8 cellular contexts compared by ENCODE assay signal in the genomic region with DNA sequence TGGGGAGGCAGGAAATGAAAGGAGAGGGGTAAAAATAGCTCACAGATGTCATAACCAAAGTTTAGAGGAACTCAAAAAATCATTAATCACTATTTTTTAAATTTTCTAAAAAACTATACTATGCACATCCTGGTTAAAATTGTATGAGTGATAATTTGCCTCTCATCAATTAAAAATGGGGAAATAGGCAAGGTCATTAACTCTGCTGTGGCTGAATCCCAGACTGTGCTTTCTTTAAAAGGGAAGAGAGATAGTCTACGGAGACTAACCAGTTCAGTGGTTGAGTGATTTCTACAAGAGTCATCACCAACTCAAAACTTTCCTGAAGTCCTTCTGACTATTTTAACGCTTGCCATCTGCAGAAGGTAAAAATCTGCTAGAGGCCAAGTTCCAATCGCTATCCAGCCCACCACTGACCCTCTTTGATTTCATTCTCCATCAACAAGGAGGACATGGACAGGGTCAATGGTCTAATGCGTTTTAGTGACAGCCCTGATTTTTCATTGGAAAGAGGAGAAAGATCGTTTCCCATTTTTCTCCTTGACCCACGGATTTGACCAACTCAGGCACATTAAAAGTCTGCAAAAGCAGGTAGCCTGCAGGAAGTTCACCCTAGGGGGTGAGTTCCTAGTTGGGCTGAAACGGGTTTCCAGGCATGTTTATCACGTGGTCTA. TPM values are rescaled to one million over a fixed set of nuclear protein-coding genes. Genes with fewer than 3 reads are reported as not detected.
DNase-seq lines count a peak whose midpoint lies in the region; ATAC-seq, FAIRE-seq and TF ChIP-seq lines count a peak whose summit lies in the region.

No MANE protein-coding gene starts in this region.

- 17 to 20% methylated on average over 8 of the region's 8 CpGs for WGBS in GM23248 (ENCODE audit: low coverage in 1 of 2, low lambda C conversion rate in 2 of 2, missing lambda C conversion rate in 2 of 2), 2 experiments
- 0% methylated on average over 8 of the region's 8 CpGs for WGBS in GM12878 (ENCODE audit: insufficient coverage, insufficient replicate concordance, low lambda C conversion rate, missing lambda C conversion rate)
- 14% methylated on average over 8 of the region's 8 CpGs for WGBS in HepG2 (ENCODE audit: low lambda C conversion rate)
- WGBS in transverse colon (ENCODE audit: low coverage in 1 of 2), 2 donors, result 7 to 8% methylated on average over 6 to 8 of the region's 8 CpGs

- POLR2A ChIA-PET in GM12878 (lab: Charles Lee), result interaction anchor here (0.6 kb wide), 1 partner anchor 24 kb away, joined by 3 read pairs; no protein-coding TSS in a partner anchor
- POLR2A ChIA-PET in HepG2 (lab: Yijun Ruan, JAX), result no interaction called here

- DNase-seq in GM23248, result peak; percentile 51
- peak; percentile 73 for DNase-seq in Karpas-422
- no peak for DNase-seq in GM12878 (ENCODE audit: low read depth, low spot score)
- peak; percentile 54 for DNase-seq in HepG2 (ENCODE audit: low spot score)
- no peak for DNase-seq in transverse colon
- no peak for DNase-seq in dedifferentiated amniotic fluid mesenchymal stem cell (ENCODE audit: extremely low spot score)
- DNase-seq in activated gamma-delta T cell (lab: John Stamatoyannopoulos, UW), result no peak

- H3K27me3 ChIP-seq in GM23248 (replicated peaks; ENCODE audit: insufficient read depth), result no peaks in the 10 kb centered on the region
- H3K27me3 ChIP-seq in Karpas-422 (ENCODE audit: low read length), result no peaks in the 10 kb centered on the region
- H3K27me3 ChIP-seq in GM12878 (replicated peaks in 1 of 2; ENCODE audit: control insufficient read depth in 2 of 2, insufficient read depth in 2 of 2, low read length in 1 of 2), result no peaks in the 10 kb centered on the region
- H3K27me3 ChIP-seq in HepG2 (ENCODE audit: control insufficient read depth in 1 of 2, insufficient read depth in 2 of 2, low read length in 2 of 2), result no peaks in the 10 kb centered on the region
- no peaks in the 10 kb centered on the region for H3K27me3 ChIP-seq in transverse colon

- intact Hi-C loops in GM12878 (cut with micrococcal nuclease; ENCODE audit: unreplicated experiment), result loop anchor here (2.0 to 10.0 kb wide), 2 partner anchors 137 to 1431 kb away; partner anchors contain the start of genes ARL6IP5 and UBA3
- intact Hi-C loops in HepG2 (cut with micrococcal nuclease; ENCODE audit: unreplicated experiment), result loop anchor here (1.0 to 5.0 kb wide), 2 partner anchors 61 to 113 kb away; no protein-coding TSS in a partner anchor
- intact Hi-C loops in transverse colon (cut with DNase I; ENCODE audit: low total_unique reads), result no loop called here

- H2AFZ ChIP-seq in GM23248 (peak overlapping the region; percentile 99), Karpas-422 (ENCODE audit: low read length) (no peak overlapping the region), GM12878 (ENCODE audit: control insufficient read depth, low read depth, low read length) (peak overlapping the region; percentile 75), HepG2 (ENCODE audit: low read length) (no peak overlapping the region)

- FAIRE-seq in GM12878 (lab: Jason Lieb, UNC) (peak; percentile 23), HepG2 (lab: Jason Lieb, UNC) (peak; percentile 15)

- RAD21 ChIA-PET in GM12878 (lab: Charles Lee; ENCODE audit: unreplicated experiment), result no interaction called here

- in situ Hi-C loops in GM23248 (cut with MboI), result no loop called here
- in situ Hi-C loops in GM12878 (cut with MboI), result no loop called here
- in situ Hi-C loops in HepG2 (cut with HindIII; ENCODE audit: extremely low pct_ligation_motif_present, low pct_unique_long_range_greater_than_20kb), result no loop called here
- in situ Hi-C loops in transverse colon (cut with MboI; ENCODE audit: low pct_ligation_motif_present in 1 of 4, low pct_unique_long_range_greater_than_20kb in 1 of 4, low sequenced_read_pairs in 3 of 4), result no loop called here

- no peak for TF ChIP-seq POLR2A in GM12878 (IDR thresholded peaks at IDR 0.05; ENCODE audit: low read depth, low read length)
- TF ChIP-seq POLR2A in HepG2 (IDR thresholded peaks at IDR 0.05; ENCODE audit: insufficient read depth in 1 of 2, low read depth in 2 of 2, low read length in 2 of 2), result no peak
- no peak for TF ChIP-seq POLR2A in transverse colon (IDR thresholded peaks at IDR 0.05)

- H3K27ac ChIP-seq in GM23248 (peak overlapping the region; percentile 91), Karpas-422 (ENCODE audit: low read length) (peak overlapping the region; percentile 84), GM12878 (ENCODE audit: control insufficient read depth, insufficient read depth) (peak overlapping the region; percentile 94), HepG2 (ENCODE audit: extremely low read length, insufficient read depth, low read length) (peak overlapping the region; percentile 94), transverse colon (peak overlapping the region; percentile 94 to 99 (median 98))

- H3F3A ChIP-seq in GM23248 (ENCODE audit: insufficient read depth), result peaks cover 17% of the 10 kb centered on the region

- no peaks in the 10 kb centered on the region for H3K9me3 ChIP-seq in GM23248 (ENCODE audit: low read depth)
- no peaks in the 10 kb centered on the region for H3K9me3 ChIP-seq in Karpas-422 (ENCODE audit: low read length)
- no peaks in the 10 kb centered on the region; the same call in 1 of the 3 replicates for H3K9me3 ChIP-seq in GM12878 (replicated peaks; ENCODE audit: control insufficient read depth, insufficient read depth, low read length)
- H3K9me3 ChIP-seq in HepG2 (ENCODE audit: low read length), result no peaks in the 10 kb centered on the region
- no peaks in the 10 kb centered on the region for H3K9me3 ChIP-seq in transverse colon

- H3K4me3 ChIP-seq in GM23248, result peak overlapping the region; percentile 94
- peak overlapping the region; percentile 73 for H3K4me3 ChIP-seq in Karpas-422 (ENCODE audit: low read length)
- peak overlapping the region; percentile 94 for H3K4me3 ChIP-seq in GM12878
- H3K4me3 ChIP-seq in HepG2 (replicated peaks in 1 of 3; ENCODE audit: insufficient read depth in 1 of 3, low read depth in 2 of 3, low read length in 3 of 3), result peak overlapping the region; percentile 64 to 94 (median 93)
- peak overlapping the region; percentile 89 to 100 (median 98) for H3K4me3 ChIP-seq in transverse colon

- H3K79me2 ChIP-seq in GM23248 (ENCODE audit: insufficient read depth), result peaks cover 50% of the 10 kb centered on the region
- H3K79me2 ChIP-seq in Karpas-422 (ENCODE audit: low read length), result peaks cover 60% of the 10 kb centered on the region
- peaks cover 47% of the 10 kb centered on the region for H3K79me2 ChIP-seq in GM12878 (ENCODE audit: control insufficient read depth, insufficient read depth, low read length)
- H3K79me2 ChIP-seq in HepG2 (ENCODE audit: insufficient read depth, low read length), result peaks cover 18% of the 10 kb centered on the region

- CTCF ChIA-PET in GM12878 (lab: Yijun Ruan, JAX) (interaction anchor here (1.3 to 1.4 kb wide), 2 partner anchors 15 to 59 kb away, joined by 3 to 4 read pairs; no protein-coding TSS in a partner anchor), HepG2 (lab: Yijun Ruan, JAX; ENCODE audit: low intra/inter-chr PET ratio, low total read pairs) (no interaction called here)

- ATAC-seq in GM18499 (IDR thresholded peaks at IDR 0.05; ENCODE audit: insufficient read depth, unreplicated experiment) (peak; percentile 5), GM12878 (peak; percentile 33), HepG2 (peak; percentile 14)

- no peak for TF ChIP-seq CTCF in GM12878 (IDR thresholded peaks at IDR 0.05 in 2 of 3, conservative IDR thresholded peaks at IDR 0.05 in 1 of 3; ENCODE audit: control insufficient read depth in 2 of 3, extremely low read depth in 1 of 3, insufficient read depth in 1 of 3, low read depth in 3 of 3, low read length in 3 of 3)
- no peak for TF ChIP-seq CTCF in HepG2 (CRISPR knock-in tag; IDR thresholded peaks at IDR 0.05)
- no peak for TF ChIP-seq CTCF in transverse colon (IDR thresholded peaks at IDR 0.05)

- H4K20me1 ChIP-seq in GM23248 (ENCODE audit: insufficient read depth) (no peaks in the 10 kb centered on the region), Karpas-422 (ENCODE audit: insufficient read depth, low read depth, low read length) (no peaks in the 10 kb centered on the region), GM12878 (ENCODE audit: control insufficient read depth, insufficient read depth) (no peaks in the 10 kb centered on the region), HepG2 (ENCODE audit: insufficient read depth, low read length) (no peaks in the 10 kb centered on the region)

- no peaks in the 10 kb centered on the region for H3K36me3 ChIP-seq in GM23248 (ENCODE audit: low read depth)
- H3K36me3 ChIP-seq in Karpas-422 (ENCODE audit: insufficient read depth, low read length), result no peaks in the 10 kb centered on the region; the same call in 1 of the 2 replicates
- no peaks in the 10 kb centered on the region for H3K36me3 ChIP-seq in GM12878 (ENCODE audit: control insufficient read depth in 2 of 2, insufficient read depth in 2 of 2, low read length in 1 of 2)
- no peaks in the 10 kb centered on the region for H3K36me3 ChIP-seq in HepG2 (replicated peaks in 1 of 2; ENCODE audit: control insufficient read depth in 1 of 2, insufficient read depth in 2 of 2, low read length in 2 of 2)
- no peaks in the 10 kb centered on the region for H3K36me3 ChIP-seq in transverse colon

- TF ChIP-seq EP300 in GM12878 (IDR thresholded peaks at IDR 0.05; ENCODE audit: borderline replicate concordance in 1 of 2, control insufficient read depth in 1 of 2, low read depth in 2 of 2, low read length in 2 of 2), result no peak
- no peak for TF ChIP-seq EP300 in HepG2 (IDR thresholded peaks at IDR 0.05; ENCODE audit: low read depth in 2 of 2, low read length in 2 of 2)
- TF ChIP-seq EP300 in HepG2 (CRISPR knock-in tag; IDR thresholded peaks at IDR 0.05; ENCODE audit: borderline replicate concordance), result no peak
- no peak for TF ChIP-seq EP300 in transverse colon (IDR thresholded peaks at IDR 0.05; ENCODE audit: low read depth)

- no TSS peak for BruUV-seq in GM12878 (replicated peaks; lab: Mats Ljungman, UMichigan)
- BruUV-seq in HepG2 (replicated peaks; lab: Mats Ljungman, UMichigan), result TSS peak; percentile 52

- H3K4me1 ChIP-seq in GM23248 (ENCODE audit: insufficient read depth), result peaks cover 19% of the 10 kb centered on the region
- H3K4me1 ChIP-seq in Karpas-422 (ENCODE audit: low read length), result peaks cover 49% of the 10 kb centered on the region
- peaks cover 37% of the 10 kb centered on the region for H3K4me1 ChIP-seq in GM12878 (ENCODE audit: control insufficient read depth, insufficient read depth, low read length)
- peaks cover 53% of the 10 kb centered on the region for H3K4me1 ChIP-seq in HepG2 (ENCODE audit: insufficient read depth, low read length)
- H3K4me1 ChIP-seq in transverse colon, result peaks cover 36 to 49% (median 42%) of the 10 kb centered on the region in 4 donors

- H3K4me2 ChIP-seq in GM23248 (ENCODE audit: unreplicated experiment) (peak overlapping the region; percentile 92), Karpas-422 (ENCODE audit: low read depth, low read length, poor library complexity, severe bottlenecking) (peak overlapping the region; percentile 85), GM12878 (ENCODE audit: control insufficient read depth, insufficient read depth) (peak overlapping the region; percentile 81), HepG2 (ENCODE audit: low read depth, low read length) (peak overlapping the region; percentile 97)

- SMC1A ChIA-PET in GM12878 (lab: Charles Lee; ENCODE audit: uncharacterized antibody, unreplicated experiment), result interaction anchor here (0.6 to 1.4 kb wide), 5 partner anchors 15 to 606 kb away, joined by 3 to 5 read pairs (median 3); no protein-coding TSS in a partner anchor

- TF ChIP-seq RAD21 in GM12878 (IDR thresholded peaks at IDR 0.05; ENCODE audit: insufficient read depth, low read depth, low read length) (no peak), HepG2 (CRISPR knock-in tag; IDR thresholded peaks at IDR 0.05) (no peak)

- peak overlapping the region; percentile 95 for H3K9ac ChIP-seq in GM23248
- H3K9ac ChIP-seq in Karpas-422 (ENCODE audit: low read length), result peak overlapping the region; percentile 92
- H3K9ac ChIP-seq in GM12878 (ENCODE audit: control insufficient read depth, insufficient read depth, low read length), result peak overlapping the region; percentile 92
- H3K9ac ChIP-seq in HepG2 (ENCODE audit: insufficient read depth, low read depth, low read length), result peak overlapping the region; percentile 97

- no peaks in the 10 kb centered on the region for H3K9me2 ChIP-seq in GM23248 (ENCODE audit: insufficient read depth)
- no peaks in the 10 kb centered on the region for H3K9me2 ChIP-seq in Karpas-422 (replicated peaks; ENCODE audit: insufficient read depth, low read length)

RNA-seq across cellular contexts. Expression of gene SUCLG2, which starts 0.8 kb away (rescaled TPM):
- total RNA-seq in GM23248 (2014; rRNA removed; shearing (Covaris generic)), result 47.3 and 49.9 TPM in 2 replicates
- polyA plus RNA-seq in GM23248 (2016; fragmentation: Nextera tagmentation; extraction: Ambion mirVana) (49.9 and 53.1 TPM in 2 replicates), GM12878 (2011; rRNA removed) (33.8 and 49.2 TPM in 2 replicates), GM12878 (2014; fragmentation: Illumina TruSeq; extraction: Trizol) (48.0 and 57.3 TPM in 2 replicates), GM12878 (2014; fragmentation: Nextera tagmentation; extraction: Ambion mirVana) (10 to 100 TPM; 17.8 to 31.1 TPM), GM12878 (2014; rRNA removed) (26.6 and 36.0 TPM in 2 replicates), GM12878 (2016; fragmentation: Nextera tagmentation; extraction: Ambion mirVana) (10 to 100 TPM; 49.9 to 50.9 TPM), HepG2 (2011; rRNA removed) (13.5 and 21.4 TPM in 2 replicates)
- 49.0 and 53.6 TPM in 2 replicates for total RNA-seq in Karpas-422 (2014; rRNA removed; shearing (Covaris generic); ENCODE audit: low replicate concordance)
- 33.1 and 35.8 TPM in 2 replicates for total RNA-seq in GM12878 (2013; cell fraction: nucleolus; rRNA removed)
- total RNA-seq in GM12878 (2014; rRNA removed) (28.1 and 38.4 TPM in 2 replicates), GM12878 (2014; rRNA removed; fragmentation: Illumina TruSeq; extraction: Trizol) (48.0 and 48.5 TPM in 2 replicates), GM12878 (2021) (38.3 and 39.7 TPM in 2 replicates), HepG2 (2016; rRNA removed; fragmentation: Illumina TruSeq; extraction: Trizol) (64.9 and 79.4 TPM in 2 replicates), transverse colon (100 to 1,000 TPM in 3 of 4 donors, 10 to 100 TPM in 1; 59.5 to 269 (median 160) TPM)
- polyA plus RNA-seq in GM12878 (2011; ENCODE audit: low read depth), result 17.3 TPM
- 13.4 and 13.5 TPM in 2 replicates for polyA plus RNA-seq in GM12878 (2011; cell fraction: cytosol; rRNA removed)
- polyA plus RNA-seq in GM12878 (2011; cell fraction: nucleus; rRNA removed), result 13.3 and 14.8 TPM in 2 replicates
- 28.0 and 39.1 TPM in 2 replicates for polyA plus RNA-seq in GM12878 (2012)
- polyA minus RNA-seq in GM12878 (2011; rRNA and poly(A)+ RNA removed), result 17.2 and 17.6 TPM in 2 replicates
- polyA minus RNA-seq in GM12878 (2011; cell fraction: cytosol; rRNA and poly(A)+ RNA removed), result 7.4 and 9.9 TPM in 2 replicates
- polyA minus RNA-seq in GM12878 (2011; cell fraction: nucleus; rRNA and poly(A)+ RNA removed), result 14.7 and 22.8 TPM in 2 replicates
- 33.0 and 34.5 TPM in 2 replicates for total RNA-seq in HepG2 (2016; cell fraction: cytosol; rRNA removed; fragmentation: Illumina TruSeq; extraction: Trizol; ENCODE audit: low read depth)
- 65.0 and 77.2 TPM in 2 replicates for total RNA-seq in HepG2 (2016; cell fraction: insoluble cytoplasmic fraction; rRNA removed; fragmentation: Illumina TruSeq; extraction: Trizol)
- 28.2 and 33.3 TPM in 2 replicates for total RNA-seq in HepG2 (2016; cell fraction: membrane; rRNA removed; fragmentation: Illumina TruSeq; extraction: Trizol)
- 40.6 and 43.6 TPM in 2 replicates for total RNA-seq in HepG2 (2016; cell fraction: nucleus; rRNA removed; fragmentation: Illumina TruSeq; extraction: Trizol)
- polyA plus RNA-seq in HepG2 (2011; cell fraction: cytosol; rRNA removed), result 12.9 and 15.9 TPM in 2 replicates
- 3.4 and 4.4 TPM in 2 replicates for polyA plus RNA-seq in HepG2 (2011; cell fraction: nucleus; rRNA removed)
- polyA plus RNA-seq in HepG2 (2012), result 27.9 and 45.3 TPM in 2 replicates
- 10.9 and 11.1 TPM in 2 replicates for polyA plus RNA-seq in HepG2 (2016; cell fraction: cytosol; fragmentation: Illumina TruSeq; extraction: Trizol; ENCODE audit: low read depth)
- 70.4 and 76.1 TPM in 2 replicates for polyA plus RNA-seq in HepG2 (2016; cell fraction: insoluble cytoplasmic fraction; fragmentation: Illumina TruSeq; extraction: Trizol; ENCODE audit: low read depth)
- 20.7 and 22.2 TPM in 2 replicates for polyA plus RNA-seq in HepG2 (2016; cell fraction: membrane; fragmentation: Illumina TruSeq; extraction: Trizol; ENCODE audit: low read depth)
- 25.5 and 26.9 TPM in 2 replicates for polyA plus RNA-seq in HepG2 (2016; cell fraction: nucleus; fragmentation: Illumina TruSeq; extraction: Trizol; ENCODE audit: insufficient read depth, low read depth)
- polyA minus RNA-seq in HepG2 (2011; rRNA and poly(A)+ RNA removed; ENCODE audit: low replicate concordance), result 5.1 and 7.9 TPM in 2 replicates
- 20.6 and 21.5 TPM in 2 replicates for polyA minus RNA-seq in HepG2 (2011; cell fraction: cytosol; rRNA and poly(A)+ RNA removed)
- 30.3 and 32.4 TPM in 2 replicates for polyA minus RNA-seq in HepG2 (2011; cell fraction: nucleus; rRNA and poly(A)+ RNA removed)

Comparison
In these comparisons a context has a peak if more than half of its experiments do, and no peak if none do; other contexts are left out.
1. DNase-seq: peak in GM23248 (single experiment), Karpas-422 (single experiment) and HepG2 (single experiment); none in GM12878 (single experiment), transverse colon (single experiment), dedifferentiated amniotic fluid mesenchymal stem cell (single experiment) and activated gamma-delta T cell (single experiment).
2. H2AFZ ChIP-seq: peak in GM23248 (single experiment) and GM12878 (single experiment); none in Karpas-422 (single experiment) and HepG2 (single experiment).
3. Peak in every context shown above with its lines, with median percentiles within 50 percentile points of each other: ATAC-seq, H3K27ac ChIP-seq, H3K4me2 ChIP-seq, H3K4me3 ChIP-seq and H3K9ac ChIP-seq.